Comparison of ENCODE assay signal across 1 cellular context in the genomic region with DNA sequence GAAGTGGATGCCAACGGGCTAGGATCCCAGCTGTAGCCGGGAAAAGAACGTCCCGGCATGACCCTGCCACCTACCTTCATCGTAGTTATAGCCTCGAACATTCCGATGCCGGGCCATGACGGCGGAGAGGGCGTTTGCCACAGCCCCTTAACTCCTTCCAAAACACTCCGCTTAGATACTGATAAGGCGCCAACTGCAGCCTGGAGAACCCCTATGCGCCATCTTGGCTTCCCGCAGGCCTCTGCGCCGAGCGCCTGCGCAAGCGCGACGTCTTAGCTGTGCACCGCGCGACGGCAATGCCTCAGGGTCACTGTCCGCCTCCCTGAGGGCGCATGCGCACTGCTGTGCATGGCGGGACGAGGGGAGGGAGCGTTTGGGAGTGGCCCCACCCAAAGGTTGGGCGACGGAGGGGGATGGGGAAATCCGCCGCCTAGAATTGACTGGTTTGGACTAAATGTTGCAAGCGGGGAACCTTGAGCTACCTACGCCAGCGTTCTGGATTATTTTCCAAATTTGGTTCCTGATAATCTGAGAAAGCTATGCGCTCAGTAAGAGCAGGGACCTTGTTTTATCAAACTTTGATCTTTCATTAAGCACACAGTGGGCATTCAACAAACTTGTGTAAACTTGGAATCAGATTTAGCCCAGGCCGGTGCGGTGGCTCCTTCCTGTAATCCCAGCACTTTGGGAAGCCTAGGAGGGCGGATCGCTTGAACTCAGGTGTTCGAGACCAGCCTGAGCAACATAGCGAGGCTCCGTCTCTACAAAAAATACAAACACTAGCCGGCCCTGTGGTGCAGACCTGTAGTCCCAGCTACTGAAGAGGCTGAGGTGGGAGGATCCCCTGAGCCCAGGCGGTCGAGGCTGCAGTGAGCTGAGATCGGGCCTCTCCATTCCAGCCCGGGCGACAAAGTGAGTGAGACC.
A peak's percentile ranks its signal among the peaks of the same experiment; 100 is the strongest.
TF ChIP-seq lines count a peak whose summit lies in the region.

A gene (minus strand): TSS at position 248 of the 924 bp plus-strand sequence. CDS start 131 bp downstream, at position 117.

TF ChIP-seq in GM12878, 131 proteins besides CTCF, POLR2A, EP300 and RAD21 (continued from another document):
- no peak for TF ChIP-seq KAT2A (conservative IDR thresholded peaks at IDR 0.05; ENCODE audit: control insufficient read depth, low read depth, low read length)
- peak; percentile 94 for TF ChIP-seq RB1 (IDR thresholded peaks at IDR 0.05; ENCODE audit: borderline replicate concordance)
- TF ChIP-seq, protein P1, sequence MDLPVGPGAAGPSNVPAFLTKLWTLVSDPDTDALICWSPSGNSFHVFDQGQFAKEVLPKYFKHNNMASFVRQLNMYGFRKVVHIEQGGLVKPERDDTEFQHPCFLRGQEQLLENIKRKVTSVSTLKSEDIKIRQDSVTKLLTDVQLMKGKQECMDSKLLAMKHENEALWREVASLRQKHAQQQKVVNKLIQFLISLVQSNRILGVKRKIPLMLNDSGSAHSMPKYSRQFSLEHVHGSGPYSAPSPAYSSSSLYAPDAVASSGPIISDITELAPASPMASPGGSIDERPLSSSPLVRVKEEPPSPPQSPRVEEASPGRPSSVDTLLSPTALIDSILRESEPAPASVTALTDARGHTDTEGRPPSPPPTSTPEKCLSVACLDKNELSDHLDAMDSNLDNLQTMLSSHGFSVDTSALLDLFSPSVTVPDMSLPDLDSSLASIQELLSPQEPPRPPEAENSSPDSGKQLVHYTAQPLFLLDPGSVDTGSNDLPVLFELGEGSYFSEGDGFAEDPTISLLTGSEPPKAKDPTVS (IDR thresholded peaks at IDR 0.05; ENCODE audit: low read depth, low read length), result 0 out of 2 replicates have a peak, but pooled peaks have one; percentile 43
- TF ChIP-seq TBL1XR1 (IDR thresholded peaks at IDR 0.05; ENCODE audit: low read depth, low read length), result 0 out of 2 replicates have a peak, but pooled peaks have one; percentile 50
- TF ChIP-seq, protein P2, sequence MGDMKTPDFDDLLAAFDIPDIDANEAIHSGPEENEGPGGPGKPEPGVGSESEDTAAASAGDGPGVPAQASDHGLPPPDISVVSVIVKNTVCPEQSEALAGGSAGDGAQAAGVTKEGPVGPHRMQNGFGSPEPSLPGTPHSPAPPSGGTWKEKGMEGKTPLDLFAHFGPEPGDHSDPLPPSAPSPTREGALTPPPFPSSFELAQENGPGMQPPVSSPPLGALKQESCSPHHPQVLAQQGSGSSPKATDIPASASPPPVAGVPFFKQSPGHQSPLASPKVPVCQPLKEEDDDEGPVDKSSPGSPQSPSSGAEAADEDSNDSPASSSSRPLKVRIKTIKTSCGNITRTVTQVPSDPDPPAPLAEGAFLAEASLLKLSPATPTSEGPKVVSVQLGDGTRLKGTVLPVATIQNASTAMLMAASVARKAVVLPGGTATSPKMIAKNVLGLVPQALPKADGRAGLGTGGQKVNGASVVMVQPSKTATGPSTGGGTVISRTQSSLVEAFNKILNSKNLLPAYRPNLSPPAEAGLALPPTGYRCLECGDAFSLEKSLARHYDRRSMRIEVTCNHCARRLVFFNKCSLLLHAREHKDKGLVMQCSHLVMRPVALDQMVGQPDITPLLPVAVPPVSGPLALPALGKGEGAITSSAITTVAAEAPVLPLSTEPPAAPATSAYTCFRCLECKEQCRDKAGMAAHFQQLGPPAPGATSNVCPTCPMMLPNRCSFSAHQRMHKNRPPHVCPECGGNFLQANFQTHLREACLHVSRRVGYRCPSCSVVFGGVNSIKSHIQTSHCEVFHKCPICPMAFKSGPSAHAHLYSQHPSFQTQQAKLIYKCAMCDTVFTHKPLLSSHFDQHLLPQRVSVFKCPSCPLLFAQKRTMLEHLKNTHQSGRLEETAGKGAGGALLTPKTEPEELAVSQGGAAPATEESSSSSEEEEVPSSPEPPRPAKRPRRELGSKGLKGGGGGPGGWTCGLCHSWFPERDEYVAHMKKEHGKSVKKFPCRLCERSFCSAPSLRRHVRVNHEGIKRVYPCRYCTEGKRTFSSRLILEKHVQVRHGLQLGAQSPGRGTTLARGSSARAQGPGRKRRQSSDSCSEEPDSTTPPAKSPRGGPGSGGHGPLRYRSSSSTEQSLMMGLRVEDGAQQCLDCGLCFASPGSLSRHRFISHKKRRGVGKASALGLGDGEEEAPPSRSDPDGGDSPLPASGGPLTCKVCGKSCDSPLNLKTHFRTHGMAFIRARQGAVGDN (IDR thresholded peaks at IDR 0.05), result peak; percentile 96
- no peak for TF ChIP-seq NFXL1 (IDR thresholded peaks at IDR 0.05; ENCODE audit: borderline replicate concordance)
- no peak for TF ChIP-seq ZZZ3 (IDR thresholded peaks at IDR 0.05; ENCODE audit: control insufficient read depth, insufficient read length, low read depth)
- TF ChIP-seq TAF1 (IDR thresholded peaks at IDR 0.05; ENCODE audit: borderline replicate concordance, low read depth, low read length), result peak; percentile 98
- TF ChIP-seq RBBP5 (conservative IDR thresholded peaks at IDR 0.05), result 0 out of 2 replicates have a peak, but pooled peaks have one; percentile 33
- TF ChIP-seq SMC3 (IDR thresholded peaks at IDR 0.05; ENCODE audit: borderline replicate concordance, low read length), result peak; percentile 25; the same call in 1 of the 2 replicates
- peak; percentile 49; the same call in 1 of the 2 replicates for TF ChIP-seq NBN (IDR thresholded peaks at IDR 0.05)
- TF ChIP-seq RELA (IDR thresholded peaks at IDR 0.05; ENCODE audit: borderline replicate concordance, partially characterized antibody), result peak; percentile 57
- TF ChIP-seq NRF1 (conservative IDR thresholded peaks at IDR 0.05; ENCODE audit: low read depth, low read length), result peak; percentile 98
- TF ChIP-seq IKZF1 (conservative IDR thresholded peaks at IDR 0.05), result peak; percentile 96
- TF ChIP-seq, protein P3, sequence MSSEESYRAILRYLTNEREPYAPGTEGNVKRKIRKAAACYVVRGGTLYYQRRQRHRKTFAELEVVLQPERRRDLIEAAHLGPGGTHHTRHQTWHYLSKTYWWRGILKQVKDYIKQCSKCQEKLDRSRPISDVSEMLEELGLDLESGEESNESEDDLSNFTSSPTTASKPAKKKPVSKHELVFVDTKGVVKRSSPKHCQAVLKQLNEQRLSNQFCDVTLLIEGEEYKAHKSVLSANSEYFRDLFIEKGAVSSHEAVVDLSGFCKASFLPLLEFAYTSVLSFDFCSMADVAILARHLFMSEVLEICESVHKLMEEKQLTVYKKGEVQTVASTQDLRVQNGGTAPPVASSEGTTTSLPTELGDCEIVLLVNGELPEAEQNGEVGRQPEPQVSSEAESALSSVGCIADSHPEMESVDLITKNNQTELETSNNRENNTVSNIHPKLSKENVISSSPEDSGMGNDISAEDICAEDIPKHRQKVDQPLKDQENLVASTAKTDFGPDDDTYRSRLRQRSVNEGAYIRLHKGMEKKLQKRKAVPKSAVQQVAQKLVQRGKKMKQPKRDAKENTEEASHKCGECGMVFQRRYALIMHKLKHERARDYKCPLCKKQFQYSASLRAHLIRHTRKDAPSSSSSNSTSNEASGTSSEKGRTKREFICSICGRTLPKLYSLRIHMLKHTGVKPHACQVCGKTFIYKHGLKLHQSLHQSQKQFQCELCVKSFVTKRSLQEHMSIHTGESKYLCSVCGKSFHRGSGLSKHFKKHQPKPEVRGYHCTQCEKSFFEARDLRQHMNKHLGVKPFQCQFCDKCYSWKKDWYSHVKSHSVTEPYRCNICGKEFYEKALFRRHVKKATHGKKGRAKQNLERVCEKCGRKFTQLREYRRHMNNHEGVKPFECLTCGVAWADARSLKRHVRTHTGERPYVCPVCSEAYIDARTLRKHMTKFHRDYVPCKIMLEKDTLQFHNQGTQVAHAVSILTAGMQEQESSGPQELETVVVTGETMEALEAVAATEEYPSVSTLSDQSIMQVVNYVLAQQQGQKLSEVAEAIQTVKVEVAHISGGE (CRISPR knock-in tag; IDR thresholded peaks at IDR 0.05), result no peak
- TF ChIP-seq, protein P4, sequence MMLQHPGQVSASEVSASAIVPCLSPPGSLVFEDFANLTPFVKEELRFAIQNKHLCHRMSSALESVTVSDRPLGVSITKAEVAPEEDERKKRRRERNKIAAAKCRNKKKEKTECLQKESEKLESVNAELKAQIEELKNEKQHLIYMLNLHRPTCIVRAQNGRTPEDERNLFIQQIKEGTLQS (IDR thresholded peaks at IDR 0.05; ENCODE audit: borderline replicate concordance, extremely low read depth, low read depth, low read length), result peak; percentile 56; the same call in 1 of the 2 replicates
- TF ChIP-seq MEF2A (IDR thresholded peaks at IDR 0.05; ENCODE audit: insufficient read depth, low read depth, low read length), result 0 out of 2 replicates have a peak, but pooled peaks have one; percentile 0
- TF ChIP-seq, protein P5, sequence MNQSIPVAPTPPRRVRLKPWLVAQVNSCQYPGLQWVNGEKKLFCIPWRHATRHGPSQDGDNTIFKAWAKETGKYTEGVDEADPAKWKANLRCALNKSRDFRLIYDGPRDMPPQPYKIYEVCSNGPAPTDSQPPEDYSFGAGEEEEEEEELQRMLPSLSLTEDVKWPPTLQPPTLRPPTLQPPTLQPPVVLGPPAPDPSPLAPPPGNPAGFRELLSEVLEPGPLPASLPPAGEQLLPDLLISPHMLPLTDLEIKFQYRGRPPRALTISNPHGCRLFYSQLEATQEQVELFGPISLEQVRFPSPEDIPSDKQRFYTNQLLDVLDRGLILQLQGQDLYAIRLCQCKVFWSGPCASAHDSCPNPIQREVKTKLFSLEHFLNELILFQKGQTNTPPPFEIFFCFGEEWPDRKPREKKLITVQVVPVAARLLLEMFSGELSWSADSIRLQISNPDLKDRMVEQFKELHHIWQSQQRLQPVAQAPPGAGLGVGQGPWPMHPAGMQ (IDR thresholded peaks at IDR 0.05; ENCODE audit: borderline replicate concordance), result no peak
- TF ChIP-seq BCL11A (IDR thresholded peaks at IDR 0.05; ENCODE audit: low read depth, low read length), result no peak
- TF ChIP-seq, protein P6, sequence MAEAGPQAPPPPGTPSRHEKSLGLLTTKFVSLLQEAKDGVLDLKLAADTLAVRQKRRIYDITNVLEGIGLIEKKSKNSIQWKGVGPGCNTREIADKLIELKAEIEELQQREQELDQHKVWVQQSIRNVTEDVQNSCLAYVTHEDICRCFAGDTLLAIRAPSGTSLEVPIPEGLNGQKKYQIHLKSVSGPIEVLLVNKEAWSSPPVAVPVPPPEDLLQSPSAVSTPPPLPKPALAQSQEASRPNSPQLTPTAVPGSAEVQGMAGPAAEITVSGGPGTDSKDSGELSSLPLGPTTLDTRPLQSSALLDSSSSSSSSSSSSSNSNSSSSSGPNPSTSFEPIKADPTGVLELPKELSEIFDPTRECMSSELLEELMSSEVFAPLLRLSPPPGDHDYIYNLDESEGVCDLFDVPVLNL (IDR thresholded peaks at IDR 0.05; ENCODE audit: low read depth, low read length), result peak; percentile 54; the same call in 1 of the 2 replicates
TF ChIP-seq in GM12878: peak in this region for 52.
